In genomic region chr4:3482707-3483106, GRCh38 we compare ENCODE assay signal across 21 cellular contexts. TPM values are rescaled to one million over a fixed set of nuclear protein-coding genes. Genes with fewer than 3 reads are reported as not detected.
"Had no signal": no experiment of that assay in that cellular context is flagged by ENCODE, and none has a peak within 500 bp of the region (broad histone marks: within the 10 kb centered on the region; RNA-seq: fewer than 3 reads in every experiment).

No MANE protein-coding gene starts in this region.

- H3K9me3 Mint-ChIP-seq: activated CD4-positive, alpha-beta memory T cell treated with anti-CD3 and anti-CD28 coated beads for 36 hours; activated naive CD4-positive, alpha-beta T cell treated with anti-CD3 and anti-CD28 coated beads for 36 hours; activated naive CD8-positive, alpha-beta T cell treated with anti-CD3 and anti-CD28 coated beads, Interleukin-2, amount 10 ng/mL, durations not matched to agents 7 days and 5 days; activated T-cell treated with anti-CD3 and anti-CD28 coated beads, Interleukin-2, amount 50 U/mL, for 72 hours; immature natural killer cell; naive B cell; stimulated activated naive CD8-positive, alpha-beta T cell treated with anti-CD3 and anti-CD28 coated beads, Interleukin-15, Interleukin-2, amounts not matched to agents 100 ng/mL and 50 ng/mL, for 24 hours had no signal

- H3K4me3 ChIP-seq: mucosa of descending colon, suprapubic skin, vagina had no signal

- H3K27me3 ChIP-seq: vagina had no signal

- DNase-seq: activated CD4-positive, alpha-beta memory T cell treated with anti-CD3 and anti-CD28 coated beads for 36 hours; activated CD4-positive, alpha-beta T cell treated with anti-CD3 and anti-CD28 coated beads for 48 hours; activated effector memory CD4-positive, alpha-beta T cell treated with Interleukin-2 at 50 U/mL for 16 hours; activated naive CD4-positive, alpha-beta T cell treated with anti-CD3 and anti-CD28 coated beads for 36 hours; activated naive CD8-positive, alpha-beta T cell treated with anti-CD3 and anti-CD28 coated beads, Interleukin-2, amount 10 ng/mL, durations not matched to agents 7 days and 5 days; activated T-cell treated with anti-CD3 and anti-CD28 coated beads, Interleukin-2, amount 50 U/mL, for 72 hours; amniotic stem cell; immature natural killer cell; naive B cell; occipital lobe; stimulated activated CD4-positive, alpha-beta T cell treated with anti-CD3 and anti-CD28 coated beads, Interleukin-12 subunit alpha, Interleukin-12 subunit beta, amount 100 ng/mL, for 4 hours; stimulated activated CD4-positive, alpha-beta T cell treated with anti-CD3 and anti-CD28 coated beads, Interleukin-4, amount 100 ng/mL, for 4 hours; trophoblast cell had no signal

- H3K27ac Mint-ChIP-seq: activated CD4-positive, alpha-beta memory T cell treated with anti-CD3 and anti-CD28 coated beads for 36 hours; activated naive CD4-positive, alpha-beta T cell treated with anti-CD3 and anti-CD28 coated beads for 36 hours; activated naive CD8-positive, alpha-beta T cell treated with anti-CD3 and anti-CD28 coated beads, Interleukin-2, amount 10 ng/mL, durations not matched to agents 7 days and 5 days; activated T-cell treated with anti-CD3 and anti-CD28 coated beads, Interleukin-2, amount 50 U/mL, for 72 hours; immature natural killer cell; stimulated activated naive CD8-positive, alpha-beta T cell treated with anti-CD3 and anti-CD28 coated beads, Interleukin-15, Interleukin-2, amounts not matched to agents 100 ng/mL and 50 ng/mL, for 24 hours had no signal

- ATAC-seq: activated T-cell treated with anti-CD3 and anti-CD28 coated beads, Interleukin-2, amount 50 U/mL, for 72 hours had no signal

- H3K4me3 Mint-ChIP-seq: activated CD4-positive, alpha-beta memory T cell treated with anti-CD3 and anti-CD28 coated beads for 36 hours; activated naive CD4-positive, alpha-beta T cell treated with anti-CD3 and anti-CD28 coated beads for 36 hours; activated naive CD8-positive, alpha-beta T cell treated with anti-CD3 and anti-CD28 coated beads, Interleukin-2, amount 10 ng/mL, durations not matched to agents 7 days and 5 days; activated T-cell treated with anti-CD3 and anti-CD28 coated beads, Interleukin-2, amount 50 U/mL, for 72 hours; immature natural killer cell; stimulated activated naive CD8-positive, alpha-beta T cell treated with anti-CD3 and anti-CD28 coated beads, Interleukin-15, Interleukin-2, amounts not matched to agents 100 ng/mL and 50 ng/mL, for 24 hours had no signal

- H3K27ac ChIP-seq: suprapubic skin, vagina had no signal

- H3K9me3 ChIP-seq: mucosa of descending colon, suprapubic skin, vagina had no signal

- H3K36me3 ChIP-seq: suprapubic skin, vagina had no signal

- H3K36me3 Mint-ChIP-seq: activated CD4-positive, alpha-beta memory T cell treated with anti-CD3 and anti-CD28 coated beads for 36 hours; activated naive CD8-positive, alpha-beta T cell treated with anti-CD3 and anti-CD28 coated beads, Interleukin-2, amount 10 ng/mL, durations not matched to agents 7 days and 5 days; immature natural killer cell; naive B cell had no signal

RNA-seq across cellular contexts. Expression of gene DOK7, which starts 19.6 kb away (rescaled TPM):
- total RNA-seq: activated CD4-positive, alpha-beta memory T cell treated with anti-CD3 and anti-CD28 coated beads for 36 hours; activated naive CD4-positive, alpha-beta T cell treated with anti-CD3 and anti-CD28 coated beads for 36 hours; activated naive CD8-positive, alpha-beta T cell treated with anti-CD3 and anti-CD28 coated beads, Interleukin-2, amount 10 ng/mL, durations not matched to agents 7 days and 5 days; activated T-cell treated with anti-CD3 and anti-CD28 coated beads, Interleukin-2, amount 50 U/mL, for 72 hours; fibroblast of villous mesenchyme; occipital lobe; T-helper 2 cell treated with Interferon-gamma antibody and Interleukin-4, amounts not matched to agents 100 ng/mL and 5 ng/mL, for 36 hours had no signal

RNA-seq across cellular contexts. Expression of gene HGFAC, which starts 40.9 kb away (rescaled TPM):
- total RNA-seq: activated CD4-positive, alpha-beta memory T cell treated with anti-CD3 and anti-CD28 coated beads for 36 hours; activated naive CD4-positive, alpha-beta T cell treated with anti-CD3 and anti-CD28 coated beads for 36 hours; activated naive CD8-positive, alpha-beta T cell treated with anti-CD3 and anti-CD28 coated beads, Interleukin-2, amount 10 ng/mL, durations not matched to agents 7 days and 5 days; epithelial cell of proximal tubule; fibroblast of villous mesenchyme; kidney epithelial cell; suprapubic skin; T-helper 2 cell treated with Interferon-gamma antibody and Interleukin-4, amounts not matched to agents 100 ng/mL and 5 ng/mL, for 36 hours; vagina had no signal
- polyA plus RNA-seq: immature natural killer cell had no signal
